ENCODE assay signal across 1 cellular context in genomic region chrX:130975947-130976346, GRCh38.
TF ChIP-seq lines count a peak whose summit lies in the region.

No MANE protein-coding gene starts in this region.

TF ChIP-seq in HCT116, 20 proteins besides CTCF, POLR2A, EP300 and RAD21 (continued from another document):
- TF ChIP-seq TCF7L2 (IDR thresholded peaks at IDR 0.05; ENCODE audit: borderline replicate concordance, extremely low read depth, insufficient read depth, insufficient read length), result no peak
- no peak for TF ChIP-seq MAX (IDR thresholded peaks at IDR 0.05)
- TF ChIP-seq EZH2phosphoT487 (IDR thresholded peaks at IDR 0.05; ENCODE audit: borderline replicate concordance), result no peak
- no peak for TF ChIP-seq JUND (IDR thresholded peaks at IDR 0.05)
- TF ChIP-seq FOSL1 (IDR thresholded peaks at IDR 0.05; ENCODE audit: low read depth), result no peak
- no peak for TF ChIP-seq ZNF274 (IDR thresholded peaks at IDR 0.05; ENCODE audit: low read depth, low read length)
- TF ChIP-seq ZFX (IDR thresholded peaks at IDR 0.05), result no peak
- TF ChIP-seq SRF (IDR thresholded peaks at IDR 0.05; ENCODE audit: low read depth), result no peak
- TF ChIP-seq EZH2 (IDR thresholded peaks at IDR 0.05), result no peak
- no peak for TF ChIP-seq SP1 (IDR thresholded peaks at IDR 0.05; ENCODE audit: low read depth)
- TF ChIP-seq ELF1 (IDR thresholded peaks at IDR 0.05; ENCODE audit: borderline replicate concordance, low read depth), result no peak
TF ChIP-seq in HCT116: peak in this region for 0.
